ENCODE assay signal across 1 cellular context in genomic region chr4:38109370-38109769, GRCh38.
TF ChIP-seq lines count a peak whose summit lies in the region.

No MANE protein-coding gene starts in this region.

TF ChIP-seq in IMR-90, 13 proteins besides CTCF, POLR2A, EP300 and RAD21:
- TF ChIP-seq FOS (IDR thresholded peaks at IDR 0.05; ENCODE audit: low read depth, low read length): no peak
- no peak for TF ChIP-seq USF2 (IDR thresholded peaks at IDR 0.05; ENCODE audit: low read depth, low read length)
- TF ChIP-seq MXI1 (IDR thresholded peaks at IDR 0.05; ENCODE audit: borderline replicate concordance, low read depth, low read length): no peak
- TF ChIP-seq MAFK (IDR thresholded peaks at IDR 0.05; ENCODE audit: low read depth, low read length): no peak
- no peak for TF ChIP-seq RCOR1 (IDR thresholded peaks at IDR 0.05; ENCODE audit: insufficient replicate concordance, low read length)
- TF ChIP-seq CEBPB (IDR thresholded peaks at IDR 0.05; ENCODE audit: low read depth, low read length): no peak
- TF ChIP-seq CHD1 (IDR thresholded peaks at IDR 0.05; ENCODE audit: low read depth, low read length): no peak
- no peak for TF ChIP-seq BHLHE40 (IDR thresholded peaks at IDR 0.05; ENCODE audit: low read depth, low read length)
- TF ChIP-seq ELK1 (IDR thresholded peaks at IDR 0.05; ENCODE audit: borderline replicate concordance, low read depth, low read length): no peak
- no peak for TF ChIP-seq SMC3 (IDR thresholded peaks at IDR 0.05; ENCODE audit: low read depth, low read length)
- no peak for TF ChIP-seq MAZ (IDR thresholded peaks at IDR 0.05; ENCODE audit: borderline replicate concordance, low read depth, low read length)
